31 cellular contexts compared by ENCODE assay signal in genomic region chr5:169422087-169422486, GRCh38.
"Had no signal": no experiment of that assay in that cellular context is flagged by ENCODE, and none has a peak within 500 bp of the region (broad histone marks: within the 10 kb centered on the region; RNA-seq: fewer than 3 reads in every experiment).

No MANE protein-coding gene starts in this region.

- H3K4me3 Mint-ChIP-seq: immature natural killer cell; naive thymus-derived CD8-positive, alpha-beta T cell; nephron; neural crest cell; stimulated activated naive B cell treated with anti-CD40 and anti-IgM and Interleukin-4, amounts not matched to agents 10 μg/mL and 1 μg/mL and 100 μg/mL, for 72 hours had no signal

- H3K27me3 ChIP-seq: left lung, suprapubic skin, tibial artery, upper lobe of right lung had no signal

- H3K4me1 ChIP-seq: left lung, lower lobe of right lung, parathyroid adenoma, prostate gland, upper lobe of right lung had no signal

- FAIRE-seq: islet of Langerhans, kidney, urothelium cell line had no signal

- H3K9me3 Mint-ChIP-seq: naive thymus-derived CD8-positive, alpha-beta T cell; neural crest cell; stimulated activated naive B cell treated with anti-CD40 and anti-IgM and Interleukin-4, amounts not matched to agents 10 μg/mL and 1 μg/mL and 100 μg/mL, for 72 hours had no signal

- H3K36me3 ChIP-seq: left lung, lower lobe of right lung, prostate gland, suprapubic skin, thoracic aorta, tibial artery, upper lobe of right lung had no signal

- H3K4me3 ChIP-seq: left lung, lower lobe of right lung, prostate gland, skin epidermis, suprapubic skin, thoracic aorta, tibial artery, upper lobe of right lung had no signal

- H3K79me2 ChIP-seq: parathyroid adenoma had no signal

- DNase-seq: hypothalamus; immature natural killer cell; kidney; left colon; left lung; lower lobe of right lung; mammary epithelial cell; mesenchymal stem cell; naive thymus-derived CD8-positive, alpha-beta T cell; nucleus accumbens; retina; right cardiac atrium; stimulated activated CD4-positive, alpha-beta T cell treated with anti-CD3 and anti-CD28 coated beads, Interleukin-12 subunit alpha, Interleukin-12 subunit beta, amount 100 ng/mL, for 4 hours; stimulated activated CD4-positive, alpha-beta T cell treated with anti-CD3 and anti-CD28 coated beads, Interleukin-15, amount 100 ng/mL, for 24 hours; stimulated activated CD4-positive, alpha-beta T cell treated with anti-CD3 and anti-CD28 coated beads, Interleukin-2, amount 100 ng/mL, for 24 hours; stimulated activated CD4-positive, alpha-beta T cell treated with anti-CD3 and anti-CD28 coated beads, Interleukin-4, amount 100 ng/mL, for 1 hour; stimulated activated naive B cell treated with anti-CD40 and anti-IgM and Interleukin-4, amounts not matched to agents 10 μg/mL and 1 μg/mL and 100 μg/mL, for 72 hours; stimulated activated naive CD8-positive, alpha-beta T cell treated with anti-CD3 and anti-CD28 coated beads, Interleukin-15, Interleukin-2, amounts not matched to agents 100 U/mL and 50 U/mL, for 24 hours; tibial artery; trophoblast cell; upper lobe of right lung had no signal

- H3K27me3 Mint-ChIP-seq: stimulated activated naive B cell treated with anti-CD40 and anti-IgM and Interleukin-4, amounts not matched to agents 10 μg/mL and 1 μg/mL and 100 μg/mL, for 72 hours had no signal

- H3K9me3 ChIP-seq: left lung, lower lobe of right lung, prostate gland, suprapubic skin, thoracic aorta, tibial artery, upper lobe of right lung had no signal

- H3K36me3 Mint-ChIP-seq: immature natural killer cell; naive thymus-derived CD8-positive, alpha-beta T cell; stimulated activated naive B cell treated with anti-CD40 and anti-IgM and Interleukin-4, amounts not matched to agents 10 μg/mL and 1 μg/mL and 100 μg/mL, for 72 hours had no signal

- H3K4me1 Mint-ChIP-seq: immature natural killer cell; naive thymus-derived CD8-positive, alpha-beta T cell; stimulated activated naive B cell treated with anti-CD40 and anti-IgM and Interleukin-4, amounts not matched to agents 10 μg/mL and 1 μg/mL and 100 μg/mL, for 72 hours had no signal

- ATAC-seq: left colon; left lung; lower lobe of right lung; naive thymus-derived CD8-positive, alpha-beta T cell; right cardiac atrium; sciatic nerve; stimulated activated naive B cell treated with anti-CD40 and anti-IgM and Interleukin-4, amounts not matched to agents 10 μg/mL and 1 μg/mL and 100 μg/mL, for 72 hours; stimulated activated naive CD8-positive, alpha-beta T cell treated with anti-CD3 and anti-CD28 coated beads, Interleukin-15, Interleukin-2, amounts not matched to agents 100 U/mL and 50 U/mL, for 24 hours; upper lobe of right lung had no signal

- H3K27ac Mint-ChIP-seq: immature natural killer cell; naive thymus-derived CD8-positive, alpha-beta T cell; nephron; stimulated activated naive B cell treated with anti-CD40 and anti-IgM and Interleukin-4, amounts not matched to agents 10 μg/mL and 1 μg/mL and 100 μg/mL, for 72 hours had no signal

- H2AFZ ChIP-seq: parathyroid adenoma had no signal

- H3K27ac ChIP-seq: left lung, lower lobe of right lung, parathyroid adenoma, prostate gland, skin epidermis, suprapubic skin, thoracic aorta, tibial artery, upper lobe of right lung had no signal
